Comparison of ENCODE assay signal across 8 cellular contexts in genomic region chr2:43223412-43224040, GRCh38. TPM values are rescaled to one million over a fixed set of nuclear protein-coding genes. Genes with fewer than 3 reads are reported as not detected.
DNase-seq lines count a peak whose midpoint lies in the region; ATAC-seq and TF ChIP-seq lines count a peak whose summit lies in the region.

No MANE protein-coding gene starts in this region.

- H3K4me3 ChIP-seq in DND-41 (ENCODE audit: low read depth in 1 of 2, low read length in 2 of 2): peak overlapping the region; percentile 79 to 83
- peak overlapping the region; percentile 88 for H3K4me3 ChIP-seq in PC-3 (ENCODE audit: low read length)

- H3K9me3 ChIP-seq in DND-41 (ENCODE audit: insufficient read depth, low read length, severe bottlenecking) (no peaks in the 10 kb centered on the region), PC-3 (ENCODE audit: low read length) (no peaks in the 10 kb centered on the region)

- POLR2A ChIA-PET in PC-3 (lab: Charles Lee; ENCODE audit: unreplicated experiment): no interaction called here

- H3K27me3 Mint-ChIP-seq in effector memory CD8-positive, alpha-beta T cell: no peaks in the 10 kb centered on the region
- peaks cover 0 to 4% of the 10 kb centered on the region in 2 donors for H3K27me3 Mint-ChIP-seq in natural killer cell (ENCODE audit: low read depth in 2 of 2)

- H3K9me2 ChIP-seq in PC-3 (replicated peaks; ENCODE audit: low read length): no peaks in the 10 kb centered on the region

- H3K27me3 ChIP-seq in DND-41 (ENCODE audit: insufficient read depth, low read length, poor library complexity): no peaks in the 10 kb centered on the region
- H3K27me3 ChIP-seq in PC-3 (ENCODE audit: low read length): no peaks in the 10 kb centered on the region

- peaks cover 46 to 48% of the 10 kb centered on the region in 2 donors for H3K4me1 Mint-ChIP-seq in effector memory CD8-positive, alpha-beta T cell (ENCODE audit: low read depth in 2 of 2)
- peaks cover 61 to 67% of the 10 kb centered on the region in 2 donors for H3K4me1 Mint-ChIP-seq in natural killer cell

- peak overlapping the region; percentile 96 to 99 for H3K4me3 Mint-ChIP-seq in effector memory CD8-positive, alpha-beta T cell
- H3K4me3 Mint-ChIP-seq in natural killer cell: peak overlapping the region; percentile 98

- H3K79me2 ChIP-seq in DND-41 (ENCODE audit: insufficient read depth, low read length) (peaks cover 90% of the 10 kb centered on the region), PC-3 (ENCODE audit: low read length) (peaks cover 80% of the 10 kb centered on the region)

- H3K4me1 ChIP-seq in DND-41 (ENCODE audit: insufficient read depth, low read length) (peaks cover 49% of the 10 kb centered on the region), PC-3 (ENCODE audit: insufficient read depth, low read length) (peaks cover 49% of the 10 kb centered on the region)

- no peak for TF ChIP-seq CTCF in DND-41 (IDR thresholded peaks at IDR 0.05; ENCODE audit: borderline replicate concordance, extremely low read depth, low read length, poor library complexity, severe bottlenecking)
- no peak for TF ChIP-seq CTCF in PC-3 (conservative IDR thresholded peaks at IDR 0.05; ENCODE audit: low read depth, low read length)
- TF ChIP-seq CTCF in natural killer cell (IDR thresholded peaks at IDR 0.05): no peak
- TF ChIP-seq CTCF in GM10266 (IDR thresholded peaks at IDR 0.05; ENCODE audit: control insufficient read depth, insufficient read depth, low read depth, missing control alignments): no peak

- no peak overlapping the region for H2AFZ ChIP-seq in DND-41 (ENCODE audit: low read depth, low read length)
- H2AFZ ChIP-seq in PC-3 (ENCODE audit: low read length): no peak overlapping the region

- H3K36me3 Mint-ChIP-seq in effector memory CD8-positive, alpha-beta T cell (ENCODE audit: insufficient read depth): peaks cover 99% of the 10 kb centered on the region
- H3K36me3 Mint-ChIP-seq in natural killer cell: peaks cover 20% of the 10 kb centered on the region

- peaks cover 57% of the 10 kb centered on the region for H3K36me3 ChIP-seq in DND-41 (ENCODE audit: insufficient read depth, low read length)
- peaks cover 30% of the 10 kb centered on the region for H3K36me3 ChIP-seq in PC-3 (ENCODE audit: low read depth, low read length)

- H3K4me2 ChIP-seq in DND-41 (ENCODE audit: insufficient read depth, low read length) (peak overlapping the region; percentile 64), PC-3 (ENCODE audit: low read length) (peak overlapping the region; percentile 84)

- CTCF ChIA-PET in PC-3 (lab: Charles Lee): interaction anchor here (0.7 kb wide), 1 partner anchor 20 kb away, joined by 7 read pairs; no protein-coding TSS in a partner anchor

- H4K20me1 ChIP-seq in DND-41 (ENCODE audit: insufficient read depth, low read length) (peaks cover 46% of the 10 kb centered on the region), PC-3 (ENCODE audit: low read length) (peaks cover 22% of the 10 kb centered on the region)

- TSS peak; percentile 21 for BruUV-seq in PC-3 (replicated peaks; lab: Mats Ljungman, UMichigan)

- ATAC-seq in DND-41 (ENCODE audit: insufficient read depth, low read depth): no peak
- ATAC-seq in PC-3: no peak
- ATAC-seq in effector memory CD8-positive, alpha-beta T cell (replicated peaks): no peak
- ATAC-seq in natural killer cell: no peak
- ATAC-seq in GM18520 (IDR thresholded peaks at IDR 0.05; ENCODE audit: unreplicated experiment): no peak

- intact Hi-C loops in PC-3 (cut with micrococcal nuclease): loop anchor here (10.0 kb wide), 2 partner anchors 149 to 399 kb away; no protein-coding TSS in a partner anchor
- intact Hi-C loops in natural killer cell (cut with micrococcal nuclease): no loop called here

- no peaks in the 10 kb centered on the region for H3K9me3 Mint-ChIP-seq in effector memory CD8-positive, alpha-beta T cell
- H3K9me3 Mint-ChIP-seq in natural killer cell: no peaks in the 10 kb centered on the region

- peaks cover 14% of the 10 kb centered on the region for H3F3A ChIP-seq in PC-3 (ENCODE audit: low read length, unreplicated experiment)

- peak overlapping the region; percentile 93 to 94 for H3K27ac Mint-ChIP-seq in effector memory CD8-positive, alpha-beta T cell
- peak overlapping the region; percentile 90 to 99 for H3K27ac Mint-ChIP-seq in natural killer cell

- DNase-seq in DND-41: peak; percentile 30
- DNase-seq in PC-3: peak; percentile 27
- no peak for DNase-seq in effector memory CD8-positive, alpha-beta T cell
- DNase-seq in natural killer cell: no peak
- DNase-seq in A172 (ENCODE audit: low spot score): no peak
- DNase-seq in stimulated activated CD4-positive, alpha-beta T cell treated with anti-CD3 and anti-CD28 coated beads, Interleukin-15, amount 100 ng/mL, for 24 hours: no peak
- no peak for DNase-seq in GM10266 (ENCODE audit: extremely low spot score)

- peak overlapping the region; percentile 99 for H3K27ac ChIP-seq in DND-41 (ENCODE audit: low read length)
- peak overlapping the region; percentile 90 for H3K27ac ChIP-seq in PC-3 (ENCODE audit: low read length)

- H3K9ac ChIP-seq in DND-41 (ENCODE audit: low read depth, low read length) (peak overlapping the region; percentile 96), PC-3 (ENCODE audit: low read length) (peak overlapping the region; percentile 98)

RNA-seq across cellular contexts. Expression of gene ZFP36L2, which starts 2.9 kb away (rescaled TPM):
- total RNA-seq in PC-3 (2014; rRNA removed) (14.8 and 26.0 TPM in 2 replicates), natural killer cell (100 to 1,000 TPM; 376 to 428 (median 418) TPM)
- 0.55 and 1.4 TPM in 2 replicates for total RNA-seq in A172 (2014; rRNA removed; shearing (Covaris generic))

Comparison
In these comparisons a context has a peak if more than half of its experiments do, and no peak if none do; other contexts are left out.
1. DNase-seq: peak in DND-41 (single experiment) and PC-3 (single experiment); none in effector memory CD8-positive, alpha-beta T cell (0 of 3), natural killer cell (single experiment), A172 (single experiment), stimulated activated CD4-positive, alpha-beta T cell treated with anti-CD3 and anti-CD28 coated beads, Interleukin-15, amount 100 ng/mL, for 24 hours (single experiment) and GM10266 (single experiment).
2. RNA of gene ZFP36L2, which starts 2.9 kb away (total RNA-seq): 376 to 428 TPM in natural killer cell; 14.8 to 26.0 TPM in PC-3 and 0.55 to 1.4 TPM in A172; every median in the first group is over 10 times any median in the second.